In the genomic region with DNA sequence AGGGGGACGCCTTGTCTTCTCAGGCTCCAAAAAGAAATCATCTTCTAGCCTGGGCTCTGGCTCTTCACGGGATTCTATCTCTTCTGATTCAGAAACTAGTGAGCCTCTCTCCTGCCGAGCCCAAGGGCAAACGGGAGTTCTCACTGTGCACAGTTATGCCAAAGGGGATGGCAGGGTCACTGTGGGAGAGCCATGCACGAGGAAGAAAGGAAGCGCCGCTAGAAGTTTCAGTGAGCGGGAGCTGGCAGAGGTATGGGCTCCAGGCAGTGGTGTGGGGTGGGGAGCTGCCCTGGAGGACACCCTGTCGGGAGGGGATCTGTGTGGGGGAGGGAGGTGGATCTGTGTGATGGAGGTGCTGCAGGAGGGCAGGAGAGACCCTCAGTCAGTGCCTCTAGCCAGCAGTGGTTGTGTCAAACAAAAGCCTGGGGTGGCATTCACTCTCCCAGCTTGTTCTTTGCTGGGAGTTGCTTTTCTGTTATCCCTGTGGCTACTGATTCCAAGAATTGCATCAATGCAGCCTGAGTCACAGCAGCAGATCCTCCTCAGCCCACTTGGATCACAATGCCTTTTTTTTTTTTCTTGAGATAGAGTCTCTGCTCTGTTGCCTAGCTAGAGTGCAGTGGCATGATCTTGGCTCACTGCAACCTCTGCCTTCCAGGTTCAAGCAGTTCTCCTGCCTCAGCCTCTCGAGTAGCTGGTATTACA, we compare ENCODE assay signal across 1 cellular context.
TF ChIP-seq lines count a peak whose summit lies in the region.

No MANE protein-coding gene starts in this region.

TF ChIP-seq in IMR-90, 13 proteins besides CTCF, POLR2A, EP300 and RAD21:
- TF ChIP-seq RCOR1 (IDR thresholded peaks at IDR 0.05; ENCODE audit: insufficient replicate concordance, low read length) (no peak), MAFK (IDR thresholded peaks at IDR 0.05; ENCODE audit: low read depth, low read length) (no peak), NFE2L2 (IDR thresholded peaks at IDR 0.05; ENCODE audit: low read depth, low read length) (no peak), FOS (IDR thresholded peaks at IDR 0.05; ENCODE audit: low read depth, low read length) (0 out of 2 replicates have a peak, but pooled peaks have one; percentile 10), RFX5 (IDR thresholded peaks at IDR 0.05; ENCODE audit: low read depth, low read length) (no peak), CHD1 (IDR thresholded peaks at IDR 0.05; ENCODE audit: low read depth, low read length) (no peak), SMC3 (IDR thresholded peaks at IDR 0.05; ENCODE audit: low read depth, low read length) (no peak), CEBPB (IDR thresholded peaks at IDR 0.05; ENCODE audit: low read depth, low read length) (peak; percentile 86), USF2 (IDR thresholded peaks at IDR 0.05; ENCODE audit: low read depth, low read length) (no peak)
- TF ChIP-seq, protein P1, sequence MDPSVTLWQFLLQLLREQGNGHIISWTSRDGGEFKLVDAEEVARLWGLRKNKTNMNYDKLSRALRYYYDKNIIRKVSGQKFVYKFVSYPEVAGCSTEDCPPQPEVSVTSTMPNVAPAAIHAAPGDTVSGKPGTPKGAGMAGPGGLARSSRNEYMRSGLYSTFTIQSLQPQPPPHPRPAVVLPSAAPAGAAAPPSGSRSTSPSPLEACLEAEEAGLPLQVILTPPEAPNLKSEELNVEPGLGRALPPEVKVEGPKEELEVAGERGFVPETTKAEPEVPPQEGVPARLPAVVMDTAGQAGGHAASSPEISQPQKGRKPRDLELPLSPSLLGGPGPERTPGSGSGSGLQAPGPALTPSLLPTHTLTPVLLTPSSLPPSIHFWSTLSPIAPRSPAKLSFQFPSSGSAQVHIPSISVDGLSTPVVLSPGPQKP (IDR thresholded peaks at IDR 0.05; ENCODE audit: borderline replicate concordance, low read depth, low read length): no peak
